Comparison of ENCODE assay signal across 8 cellular contexts in genomic region chr2:152627010-152627957, GRCh38.
A peak's percentile ranks its signal among the peaks of the same experiment; 100 is the strongest.
DNase-seq lines count a peak whose midpoint lies in the region; ATAC-seq, FAIRE-seq and TF ChIP-seq lines count a peak whose summit lies in the region.

No MANE protein-coding gene starts in this region.

- H3K4me1 Mint-ChIP-seq in stimulated activated memory B cell treated with anti-CD40 and anti-IgM and Interleukin-4, amounts not matched to agents 10 μg/mL and 1 μg/mL and 100 μg/mL, for 72 hours, result no peaks in the 10 kb centered on the region

- peak; percentile 41 for FAIRE-seq in D721Med (lab: Jason Lieb, UNC)

- H3K36me3 ChIP-seq in adrenal gland (replicated peaks in 1 of 2) (peaks cover 0 to 10% of the 10 kb centered on the region in 2 donors), vagina (peaks cover 0 to 20% of the 10 kb centered on the region in 2 donors)

- no peak overlapping the region for H3K4me3 Mint-ChIP-seq in stimulated activated memory B cell treated with anti-CD40 and anti-IgM and Interleukin-4, amounts not matched to agents 10 μg/mL and 1 μg/mL and 100 μg/mL, for 72 hours

- H3K9me3 Mint-ChIP-seq in stimulated activated memory B cell treated with anti-CD40 and anti-IgM and Interleukin-4, amounts not matched to agents 10 μg/mL and 1 μg/mL and 100 μg/mL, for 72 hours, result no peaks in the 10 kb centered on the region

- H3K4me1 ChIP-seq in adrenal gland (replicated peaks in 1 of 2) (peaks cover 10 to 22% of the 10 kb centered on the region in 2 donors), vagina (no peaks in the 10 kb centered on the region)

- intact Hi-C loops in adrenal gland (cut with DNase I) (loop anchor here in 1 of 2 donors (10.0 kb wide), 1 partner anchor 292 kb away; the partner anchor contains the start of gene FMNL2), vagina (cut with DNase I) (no loop called here)

- no peak for TF ChIP-seq POLR2A in adrenal gland (IDR thresholded peaks at IDR 0.05)
- TF ChIP-seq POLR2A in vagina (IDR thresholded peaks at IDR 0.05), result no peak

- H3K27me3 Mint-ChIP-seq in stimulated activated memory B cell treated with anti-CD40 and anti-IgM and Interleukin-4, amounts not matched to agents 10 μg/mL and 1 μg/mL and 100 μg/mL, for 72 hours, result no peaks in the 10 kb centered on the region

- H3K9me3 ChIP-seq in adrenal gland (replicated peaks in 1 of 3) (no peaks in the 10 kb centered on the region), vagina (no peaks in the 10 kb centered on the region)

- no peaks in the 10 kb centered on the region for H3K36me3 Mint-ChIP-seq in stimulated activated memory B cell treated with anti-CD40 and anti-IgM and Interleukin-4, amounts not matched to agents 10 μg/mL and 1 μg/mL and 100 μg/mL, for 72 hours

- DNase-seq in D721Med (ENCODE audit: insufficient read length, low spot score) (no peak), adrenal gland (peak in 1 of 7 donors; percentile 6), iris pigment epithelial cell (ENCODE audit: low read depth) (peak; percentile 57), vagina (ENCODE audit: extremely low spot score in 2 of 2) (no peak), activated T-cell treated with anti-CD3 and anti-CD28 coated beads for 4 hours (no peak)

- no peaks in the 10 kb centered on the region for H3K27me3 ChIP-seq in adrenal gland
- H3K27me3 ChIP-seq in vagina, result no peaks in the 10 kb centered on the region

- 36 to 43% (median 39%) methylated on average over 4 of the region's 4 CpGs for WGBS in adrenal gland, 4 donors

- H3K27ac ChIP-seq in adrenal gland (no peak overlapping the region), vagina (no peak overlapping the region)

- ATAC-seq in HG03045 (IDR thresholded peaks at IDR 0.05; ENCODE audit: unreplicated experiment) (peak; percentile 60), HG03025 (IDR thresholded peaks at IDR 0.05; ENCODE audit: low FRiP score, unreplicated experiment) (no peak)
- ATAC-seq in stimulated activated memory B cell treated with anti-CD40 and anti-IgM and Interleukin-4, amounts not matched to agents 10 μg/mL and 1 μg/mL and 100 μg/mL, for 72 hours, result no peak

- H3K4me3 ChIP-seq in adrenal gland, result no peak overlapping the region
- no peak overlapping the region for H3K4me3 ChIP-seq in vagina

- H3K27ac Mint-ChIP-seq in stimulated activated memory B cell treated with anti-CD40 and anti-IgM and Interleukin-4, amounts not matched to agents 10 μg/mL and 1 μg/mL and 100 μg/mL, for 72 hours, result no peak overlapping the region

- TF ChIP-seq CTCF in D721Med (IDR thresholded peaks at IDR 0.05; ENCODE audit: insufficient read depth, missing control alignments), result peak; percentile 72
- peak; percentile 37 to 81 (median 67) for TF ChIP-seq CTCF in adrenal gland (IDR thresholded peaks at IDR 0.05)
- peak; percentile 5 to 47 (median 10) for TF ChIP-seq CTCF in vagina (IDR thresholded peaks at IDR 0.05)

Comparison
In these comparisons a context has a peak if more than half of its experiments do, and no peak if none do; other contexts are left out.
1. CTCF ChIP-seq: peak in every context shown above with its lines; median percentile 72 in D721Med; 67 in adrenal gland; 10 in vagina.